Comparison of ENCODE assay signal across 13 cellular contexts in the genomic region with DNA sequence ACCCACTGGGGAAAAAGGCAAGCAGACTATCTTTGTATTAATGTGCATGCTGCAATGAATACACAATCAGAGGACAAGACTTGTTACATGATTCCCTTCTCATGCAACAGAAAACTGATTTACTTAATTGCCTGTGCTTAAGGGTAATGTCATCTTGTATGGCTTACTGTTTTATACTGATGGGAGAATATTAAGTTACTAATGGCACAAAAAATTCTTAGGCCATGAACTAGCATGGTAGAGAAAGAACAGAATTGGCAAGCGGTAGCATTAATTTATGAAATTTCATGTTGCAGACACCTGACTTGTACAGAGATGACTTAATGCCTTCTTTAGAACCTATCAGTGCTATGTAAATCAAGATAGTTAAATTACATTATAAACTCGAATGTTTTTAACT.
"Had no signal": no experiment of that assay in that cellular context is flagged by ENCODE, and none has a peak within 500 bp of the region (broad histone marks: within the 10 kb centered on the region; RNA-seq: fewer than 3 reads in every experiment).

No MANE protein-coding gene starts in this region.

- DNase-seq: KBM-7, NCI-H1092, NCI-H1105 treated with DMSO at 0.1 percent for 48 hours, NCI-H1436, NCI-H187, NCI-H2029, NCI-H2081 treated with DMSO at 0.1 percent for 48 hours, NCI-H2171, NCI-H226, NCI-H510A, NCI-H524 treated with DMSO at 0.1 percent for 48 hours, NCI-H82, SHP77 had no signal
